ENCODE assay signal across 9 cellular contexts in genomic region chr9:37187713-37188439, GRCh38.
A peak's percentile ranks its signal among the peaks of the same experiment; 100 is the strongest.
DNase-seq lines count a peak whose midpoint lies in the region; ATAC-seq, FAIRE-seq and TF ChIP-seq lines count a peak whose summit lies in the region.
"Had no signal": no experiment of that assay in that cellular context is flagged by ENCODE, and none has a peak within 500 bp of the region (broad histone marks: within the 10 kb centered on the region; RNA-seq: fewer than 3 reads in every experiment).

No MANE protein-coding gene starts in this region.

- no peak overlapping the region for H3K18ac ChIP-seq in neuronal stem cell (ENCODE audit: low read length)

- peaks cover 50% of the 10 kb centered on the region for H3K4me1 Mint-ChIP-seq in activated naive CD8-positive, alpha-beta T cell treated with anti-CD3 and anti-CD28 coated beads for 36 hours
- H3K4me1 Mint-ChIP-seq in mesothelial cell of epicardium, result no peaks in the 10 kb centered on the region

- H2BK15ac ChIP-seq in neuronal stem cell (ENCODE audit: low read length), result no peak overlapping the region

- H2BK5ac ChIP-seq in neuronal stem cell (ENCODE audit: low read length), result no peak overlapping the region

- H3K23ac ChIP-seq in neuronal stem cell (ENCODE audit: low read depth, low read length, poor library complexity), result no peak overlapping the region

- TF ChIP-seq CTCF in mesothelial cell of epicardium (IDR thresholded peaks at IDR 0.05; ENCODE audit: unreplicated experiment), result no peak

- H3K27ac ChIP-seq in neuronal stem cell (replicated peaks; ENCODE audit: low read length), result no peak overlapping the region

- no peak overlapping the region for H2AK5ac ChIP-seq in neuronal stem cell (ENCODE audit: low read depth, low read length)

- H2BK120ac ChIP-seq in neuronal stem cell (ENCODE audit: low read depth, low read length), result no peak overlapping the region

- no peak overlapping the region for H3K4me3 ChIP-seq in neuronal stem cell (ENCODE audit: low read length in 2 of 2)

- H3K27me3 ChIP-seq in neuronal stem cell (ENCODE audit: control insufficient read depth in 3 of 3, insufficient read depth in 3 of 3, low read depth in 1 of 3, low read length in 3 of 3), result peaks cover 0 to 2% (median 0%) of the 10 kb centered on the region in 3 experiments

- no peak overlapping the region for H2AFZ ChIP-seq in neuronal stem cell (ENCODE audit: low read length)

- H3K79me1 ChIP-seq in neuronal stem cell (ENCODE audit: low read depth, low read length), result no peaks in the 10 kb centered on the region

- H3K36me3 Mint-ChIP-seq in activated naive CD8-positive, alpha-beta T cell treated with anti-CD3 and anti-CD28 coated beads for 36 hours, result peaks cover 64% of the 10 kb centered on the region
- peaks cover 17% of the 10 kb centered on the region for H3K36me3 Mint-ChIP-seq in mesothelial cell of epicardium

- peak overlapping the region; percentile 88 for H3K27ac Mint-ChIP-seq in activated naive CD8-positive, alpha-beta T cell treated with anti-CD3 and anti-CD28 coated beads for 36 hours
- no peak overlapping the region for H3K27ac Mint-ChIP-seq in mesothelial cell of epicardium

- no CpG with 5 or more reads among the region's 5 CpGs for WGBS in neuronal stem cell (ENCODE audit: extremely low coverage in 2 of 2, insufficient read length in 2 of 2, insufficient replicate concordance in 1 of 2), 2 donors

- peaks cover 9% of the 10 kb centered on the region for H3K9me3 Mint-ChIP-seq in activated naive CD8-positive, alpha-beta T cell treated with anti-CD3 and anti-CD28 coated beads for 36 hours
- H3K9me3 Mint-ChIP-seq in mesothelial cell of epicardium, result peaks cover 8% of the 10 kb centered on the region

- no peak overlapping the region for H3K14ac ChIP-seq in neuronal stem cell (ENCODE audit: low read length)

- no peak overlapping the region for H3K4me2 ChIP-seq in neuronal stem cell (ENCODE audit: insufficient read depth, low read length, poor library complexity, severe bottlenecking)

- no peaks in the 10 kb centered on the region for H3K4me1 ChIP-seq in neuronal stem cell (ENCODE audit: control insufficient read depth in 2 of 2, insufficient read depth in 1 of 2, low read depth in 1 of 2, low read length in 2 of 2)

- no peak overlapping the region for H3K4ac ChIP-seq in neuronal stem cell (ENCODE audit: low read length)

- no peak overlapping the region for H4K91ac ChIP-seq in neuronal stem cell (ENCODE audit: low read depth, low read length, poor library complexity)

- H3K4me3 Mint-ChIP-seq in activated naive CD8-positive, alpha-beta T cell treated with anti-CD3 and anti-CD28 coated beads for 36 hours, result peak overlapping the region; percentile 70
- no peak overlapping the region for H3K4me3 Mint-ChIP-seq in mesothelial cell of epicardium

- peaks cover 0 to 26% of the 10 kb centered on the region in 2 donors for H3K36me3 ChIP-seq in neuronal stem cell (replicated peaks in 1 of 2; ENCODE audit: control insufficient read depth in 2 of 2, insufficient read depth in 2 of 2, low read length in 2 of 2)

- no peak overlapping the region for H3K9ac ChIP-seq in neuronal stem cell (ENCODE audit: low read depth, low read length, poor library complexity)

- H3K9me3 ChIP-seq in neuronal stem cell (replicated peaks in 1 of 2; ENCODE audit: control insufficient read depth in 2 of 2, insufficient read depth in 1 of 2, low read depth in 1 of 2, low read length in 2 of 2), result peaks cover 0 to 27% of the 10 kb centered on the region in 2 donors

- peak; percentile 65 for ATAC-seq in GM19452 (IDR thresholded peaks at IDR 0.05; ENCODE audit: unreplicated experiment)
- ATAC-seq in HG03354 (IDR thresholded peaks at IDR 0.05; ENCODE audit: poor library complexity, severe bottlenecking, unreplicated experiment), result peak; percentile 79

- no peak for FAIRE-seq in frontal cortex (lab: Jason Lieb, UNC)
- FAIRE-seq: TTC549 had no signal

- no peak overlapping the region for H2BK12ac ChIP-seq in neuronal stem cell (ENCODE audit: low read length)

- H3K27me3 Mint-ChIP-seq in activated naive CD8-positive, alpha-beta T cell treated with anti-CD3 and anti-CD28 coated beads for 36 hours, result no peaks in the 10 kb centered on the region
- no peaks in the 10 kb centered on the region for H3K27me3 Mint-ChIP-seq in mesothelial cell of epicardium (ENCODE audit: low read depth)

- no peak overlapping the region for H4K8ac ChIP-seq in neuronal stem cell (ENCODE audit: low read depth, low read length)

- DNase-seq in ELR (ENCODE audit: low read depth) (peak; percentile 76), NCI-H510A treated with DMSO at 0.1 percent for 48 hours (lab: John Stamatoyannopoulos, UW) (no peak), neuronal stem cell (ENCODE audit: low spot score) (no peak), mesothelial cell of epicardium (ENCODE audit: low spot score in 2 of 2, unreplicated experiment in 2 of 2) (no peak), frontal cortex (ENCODE audit: low spot score in 2 of 2) (no peak)
- no peak for DNase-seq in activated naive CD8-positive, alpha-beta T cell treated with anti-CD3 and anti-CD28 coated beads for 36 hours
